9 cellular contexts compared by ENCODE assay signal in the genomic region with DNA sequence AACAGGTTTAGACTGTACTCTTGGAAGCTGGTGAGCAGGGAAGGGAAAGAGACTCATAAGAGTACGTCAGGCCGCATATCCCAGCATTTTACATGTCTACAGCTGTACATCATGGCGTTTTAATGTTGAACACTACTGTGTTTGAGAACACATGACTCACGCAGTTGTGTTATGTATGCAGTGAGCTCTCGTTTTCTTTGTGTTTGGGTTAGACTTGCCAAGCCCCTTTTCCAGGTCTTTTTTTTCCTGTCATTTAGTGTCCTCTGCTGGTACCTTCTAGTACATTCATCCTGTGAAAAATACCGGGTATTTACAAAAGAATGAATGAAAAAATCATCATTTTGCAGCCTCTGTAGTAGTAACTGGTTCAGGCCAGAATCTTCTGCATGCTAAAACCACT. TPM values are rescaled to one million over a fixed set of nuclear protein-coding genes. Genes with fewer than 3 reads are reported as not detected.
DNase-seq lines count a peak whose midpoint lies in the region; ATAC-seq and TF ChIP-seq lines count a peak whose summit lies in the region.
"Had no signal": no experiment of that assay in that cellular context is flagged by ENCODE, and none has a peak within 500 bp of the region (broad histone marks: within the 10 kb centered on the region; RNA-seq: fewer than 3 reads in every experiment).

No MANE protein-coding gene starts in this region.

- H3F3A ChIP-seq in GM23248 (ENCODE audit: insufficient read depth) = peaks cover 23% of the 10 kb centered on the region; the same call in 1 of the 2 replicates

- H3K4me1 ChIP-seq in GM23248 (ENCODE audit: insufficient read depth) (0 out of 2 replicates have a peak, but pooled peaks cover 13% of the 10 kb centered on the region), RWPE2 (ENCODE audit: insufficient read depth, poor library complexity, severe bottlenecking) (peaks cover 10% of the 10 kb centered on the region), tibial nerve (no peaks in the 10 kb centered on the region)

- no peak overlapping the region for H2AFZ ChIP-seq in GM23248

- DNase-seq in GM23248 (peak; percentile 75), RWPE2 (ENCODE audit: low spot score) (no peak), fibroblast of mammary gland (ENCODE audit: low read depth) (peak; percentile 76), renal cortical epithelial cell (ENCODE audit: low read depth) (peak; percentile 49), NCI-H774 (lab: John Stamatoyannopoulos, UW) (no peak), tibial nerve (ENCODE audit: low spot score in 2 of 2) (no peak)
- no peak for DNase-seq in stimulated activated effector memory CD8-positive, alpha-beta T cell treated with anti-CD3 and anti-CD28 coated beads, Interleukin-12 subunit alpha, Interleukin-12 subunit beta, amount 100 ng/mL, for 72 hours (ENCODE audit: low spot score in 2 of 2)
- DNase-seq: activated naive CD4-positive, alpha-beta T cell treated with anti-CD3 and anti-CD28 coated beads for 36 hours; stimulated activated naive CD4-positive, alpha-beta T cell had no signal

- H3K9me3 ChIP-seq in GM23248 (ENCODE audit: low read depth) = no peaks in the 10 kb centered on the region
- H3K9me3 ChIP-seq in RWPE2 (ENCODE audit: severe bottlenecking) = no peaks in the 10 kb centered on the region
- H3K9me3 ChIP-seq in tibial nerve = no peaks in the 10 kb centered on the region

- in situ Hi-C loops in GM23248 (cut with MboI) = no loop called here

- peaks cover 50% of the 10 kb centered on the region for H3K79me2 ChIP-seq in GM23248 (ENCODE audit: insufficient read depth)

- H3K4me3 Mint-ChIP-seq in stimulated activated effector memory CD8-positive, alpha-beta T cell treated with anti-CD3 and anti-CD28 coated beads, Interleukin-12 subunit alpha, Interleukin-12 subunit beta, amount 100 ng/mL, for 72 hours = no peak overlapping the region
- H3K4me3 Mint-ChIP-seq: activated naive CD4-positive, alpha-beta T cell treated with anti-CD3 and anti-CD28 coated beads for 36 hours had no signal

- peaks cover 89% of the 10 kb centered on the region for H3K36me3 Mint-ChIP-seq in stimulated activated effector memory CD8-positive, alpha-beta T cell treated with anti-CD3 and anti-CD28 coated beads, Interleukin-12 subunit alpha, Interleukin-12 subunit beta, amount 100 ng/mL, for 72 hours

- H3K27me3 ChIP-seq in GM23248 (replicated peaks; ENCODE audit: insufficient read depth) (no peaks in the 10 kb centered on the region), RWPE2 (ENCODE audit: insufficient read depth, poor library complexity, severe bottlenecking) (no peaks in the 10 kb centered on the region), tibial nerve (peaks cover 0 to 4% of the 10 kb centered on the region in 2 donors)

- H3K27ac ChIP-seq in GM23248 = no peak overlapping the region
- H3K27ac ChIP-seq in RWPE2 (ENCODE audit: poor library complexity, severe bottlenecking) = no peak overlapping the region
- H3K27ac ChIP-seq in tibial nerve = peak overlapping the region in 1 of 4 donors; percentile 24

- no peak for ATAC-seq in RWPE2 (ENCODE audit: low read depth)
- ATAC-seq in stimulated activated effector memory CD8-positive, alpha-beta T cell treated with anti-CD3 and anti-CD28 coated beads, Interleukin-12 subunit alpha, Interleukin-12 subunit beta, amount 100 ng/mL, for 72 hours = no peak

- H3K9me2 ChIP-seq in GM23248 (ENCODE audit: insufficient read depth) = no peaks in the 10 kb centered on the region

- no peak for TF ChIP-seq POLR2A in tibial nerve (IDR thresholded peaks at IDR 0.05)

- no peak overlapping the region for H3K9ac ChIP-seq in GM23248

- no peaks in the 10 kb centered on the region for H3K9me3 Mint-ChIP-seq in stimulated activated effector memory CD8-positive, alpha-beta T cell treated with anti-CD3 and anti-CD28 coated beads, Interleukin-12 subunit alpha, Interleukin-12 subunit beta, amount 100 ng/mL, for 72 hours
- H3K9me3 Mint-ChIP-seq: activated naive CD4-positive, alpha-beta T cell treated with anti-CD3 and anti-CD28 coated beads for 36 hours had no signal

- H3K4me2 ChIP-seq in GM23248 (ENCODE audit: unreplicated experiment) = no peak overlapping the region

- TF ChIP-seq CTCF in RWPE2 (IDR thresholded peaks at IDR 0.05; ENCODE audit: poor library complexity, severe bottlenecking) (peak; percentile 18), fibroblast of mammary gland (conservative IDR thresholded peaks at IDR 0.05; ENCODE audit: control insufficient read depth, insufficient read depth, low read depth, low read length) (peak; percentile 23), tibial nerve (IDR thresholded peaks at IDR 0.05) (peak in 1 of 5 experiments; percentile 27)

- H3K36me3 ChIP-seq in GM23248 (ENCODE audit: low read depth) (peaks cover 13% of the 10 kb centered on the region), RWPE2 (ENCODE audit: low read depth) (peaks cover 79% of the 10 kb centered on the region), tibial nerve (peaks cover 0 to 21% (median 0%) of the 10 kb centered on the region in 3 donors)

- WGBS in GM23248 (ENCODE audit: low coverage in 1 of 2, low lambda C conversion rate in 2 of 2, missing lambda C conversion rate in 2 of 2), 2 experiments = 35 to 44% methylated on average over 6 of the region's 6 CpGs
- WGBS in tibial nerve, 2 donors = 31 to 43% methylated on average over 6 of the region's 6 CpGs

- no peak overlapping the region for H3K27ac Mint-ChIP-seq in stimulated activated effector memory CD8-positive, alpha-beta T cell treated with anti-CD3 and anti-CD28 coated beads, Interleukin-12 subunit alpha, Interleukin-12 subunit beta, amount 100 ng/mL, for 72 hours
- H3K27ac Mint-ChIP-seq: activated naive CD4-positive, alpha-beta T cell treated with anti-CD3 and anti-CD28 coated beads for 36 hours had no signal

- peaks cover 26% of the 10 kb centered on the region for H3K4me1 Mint-ChIP-seq in stimulated activated effector memory CD8-positive, alpha-beta T cell treated with anti-CD3 and anti-CD28 coated beads, Interleukin-12 subunit alpha, Interleukin-12 subunit beta, amount 100 ng/mL, for 72 hours

- TF ChIP-seq EP300 in tibial nerve (IDR thresholded peaks at IDR 0.05) = no peak

- H4K20me1 ChIP-seq in GM23248 (ENCODE audit: insufficient read depth) = no peaks in the 10 kb centered on the region

- H3K4me3 ChIP-seq in GM23248 (no peak overlapping the region), RWPE2 (ENCODE audit: severe bottlenecking) (no peak overlapping the region), fibroblast of mammary gland (ENCODE audit: control insufficient read depth, low read depth, low read length) (no peak overlapping the region), tibial nerve (no peak overlapping the region)

RNA-seq across cellular contexts. Expression of a gene that starts 35.3 kb away (rescaled TPM):
- total RNA-seq in GM23248 (2014; rRNA removed; shearing (Covaris generic)) = 159 and 162 TPM in 2 replicates
- 156 and 166 TPM in 2 replicates for polyA plus RNA-seq in GM23248 (2016; fragmentation: Nextera tagmentation; extraction: Ambion mirVana)
- 341 and 398 TPM in 2 replicates for total RNA-seq in renal cortical epithelial cell
- 10 to 100 TPM; 19.9 to 36.7 (median 24.7) TPM for total RNA-seq in tibial nerve

RNA-seq across cellular contexts. Expression of a gene that starts 56.3 kb away (rescaled TPM):
- 0.63 and 0.65 TPM in 2 replicates for total RNA-seq in GM23248 (2014; rRNA removed; shearing (Covaris generic))
- 0.49 and 0.64 TPM in 2 replicates for polyA plus RNA-seq in GM23248 (2016; fragmentation: Nextera tagmentation; extraction: Ambion mirVana)
- total RNA-seq in renal cortical epithelial cell (0.35 and 1.0 TPM in 2 replicates), tibial nerve (under 1 TPM in 2 of 4 donors, not detected in 2; under 0.01 TPM)

Comparison
In these comparisons a context has a peak if more than half of its experiments do, and no peak if none do; other contexts are left out.
1. DNase-seq: peak in GM23248 (single experiment), fibroblast of mammary gland (single experiment) and renal cortical epithelial cell (single experiment); none in RWPE2 (single experiment), NCI-H774 (single experiment), tibial nerve (0 of 2) and stimulated activated effector memory CD8-positive, alpha-beta T cell treated with anti-CD3 and anti-CD28 coated beads, Interleukin-12 subunit alpha, Interleukin-12 subunit beta, amount 100 ng/mL, for 72 hours (0 of 2).